Comparison of ENCODE assay signal across 1 cellular context in the genomic region with DNA sequence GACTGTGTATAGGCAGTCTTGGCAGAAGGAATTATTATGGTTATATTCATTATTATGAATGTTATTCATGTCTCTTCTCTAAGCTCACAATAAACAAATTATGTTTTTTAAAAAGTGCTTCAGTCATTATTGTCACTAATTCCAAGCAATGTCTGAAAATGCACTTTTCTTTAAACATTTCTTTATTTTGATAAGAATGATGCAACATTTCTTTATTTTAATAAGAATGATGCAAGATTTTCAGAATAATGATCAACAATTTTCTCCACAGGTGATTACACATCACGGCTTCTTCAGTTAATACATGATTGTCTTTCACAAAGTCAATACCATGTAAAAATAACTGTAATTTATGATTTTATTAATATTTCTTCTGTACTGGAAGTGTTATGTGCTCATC.
TF ChIP-seq lines count a peak whose summit lies in the region.

No MANE protein-coding gene starts in this region.

TF ChIP-seq in HepG2, 621 proteins besides CTCF, POLR2A, EP300 and RAD21:
- TF ChIP-seq SMARCC2 (IDR thresholded peaks at IDR 0.05): no peak
- peak; percentile 7; the same call in 1 of the 2 replicates for TF ChIP-seq CEBPB (IDR thresholded peaks at IDR 0.05; ENCODE audit: borderline replicate concordance, low read depth, low read length)
TF ChIP-seq in HepG2: peak in this region for 1.
